ENCODE assay signal across 22 cellular contexts in genomic region chr13:114076329-114076761, GRCh38. TPM values are rescaled to one million over a fixed set of nuclear protein-coding genes. Genes with fewer than 3 reads are reported as not detected.
A peak's percentile ranks its signal among the peaks of the same experiment; 100 is the strongest.
DNase-seq lines count a peak whose midpoint lies in the region; ATAC-seq, FAIRE-seq and TF ChIP-seq lines count a peak whose summit lies in the region.
"Had no signal": no experiment of that assay in that cellular context is flagged by ENCODE, and none has a peak within 500 bp of the region (broad histone marks: within the 10 kb centered on the region; RNA-seq: fewer than 3 reads in every experiment).

No MANE protein-coding gene starts in this region.

- POLR2A ChIA-PET in MCF 10A (lab: Yijun Ruan, JAX), result no interaction called here

- no peaks in the 10 kb centered on the region for H3K79me2 ChIP-seq in mammary epithelial cell (ENCODE audit: insufficient read depth, low read length)

- BruUV-seq in MCF 10A (replicated peaks; lab: Mats Ljungman, UMichigan) (no TSS peak), mammary epithelial cell (replicated peaks; lab: Mats Ljungman, UMichigan) (no TSS peak)

- peaks cover 14% of the 10 kb centered on the region for H3K36me3 Mint-ChIP-seq in MCF 10A (ENCODE audit: insufficient read depth, unreplicated experiment)

- H3K27ac ChIP-seq in mammary epithelial cell (ENCODE audit: insufficient read depth, low read depth, low read length) (no peak overlapping the region), testis (no peak overlapping the region), prostate gland (no peak overlapping the region)

- peaks cover 18% of the 10 kb centered on the region for H3K4me1 Mint-ChIP-seq in MCF 10A (ENCODE audit: insufficient read depth, unreplicated experiment)

- no peaks in the 10 kb centered on the region for H4K20me1 ChIP-seq in mammary epithelial cell (ENCODE audit: insufficient read depth, low read length)

- H3K9me3 Mint-ChIP-seq in MCF 10A (ENCODE audit: unreplicated experiment), result no peaks in the 10 kb centered on the region
- H3K9me3 Mint-ChIP-seq: H9 had no signal

- CTCF ChIA-PET in MCF 10A (lab: Yijun Ruan, JAX), result interaction anchor here (1.0 kb wide), 1 partner anchor 38 kb away, joined by 3 read pairs; no protein-coding TSS in a partner anchor
- CTCF ChIA-PET in mammary epithelial cell (lab: Charles Lee; ENCODE audit: low non-redundant PET), result no interaction called here

- DNase-seq in MCF 10A (ENCODE audit: unreplicated experiment) (no peak), mammary epithelial cell (no peak), bronchial epithelial cell (ENCODE audit: low read depth) (no peak), mesenteric fat pad (ENCODE audit: low spot score) (peak; percentile 69), testis (no peak), prostate gland (ENCODE audit: low spot score) (no peak), NCI-H345 treated with DMSO at 0.1 percent for 48 hours (lab: John Stamatoyannopoulos, UW; ENCODE audit: unreplicated experiment) (no peak)
- DNase-seq: ACHN; activated CD4-positive, alpha-beta T cell treated with anti-CD3 and anti-CD28 coated beads, Interleukin-2, amount 50 U/mL, for 4 hours; dermis blood vessel endothelial cell; esophagus squamous epithelium; H9; NCI-H2081 treated with DMSO at 0.1 percent for 48 hours; NCI-H526; PC-3; stimulated activated CD4-positive, alpha-beta T cell treated with anti-CD3 and anti-CD28 coated beads, Interleukin-2, amount 100 ng/mL, for 48 hours; stimulated activated CD8-positive, alpha-beta memory T cell treated with anti-CD3 and anti-CD28 coated beads, Interleukin-4, amount 100 ng/mL, for 48 hours; trophoblast cell had no signal

- no peaks in the 10 kb centered on the region for H3K27me3 Mint-ChIP-seq in MCF 10A (ENCODE audit: insufficient read depth, unreplicated experiment)

- no peak overlapping the region for H2AFZ ChIP-seq in mammary epithelial cell (ENCODE audit: low read depth, low read length)

- no peak overlapping the region for H3K4me2 ChIP-seq in mammary epithelial cell (ENCODE audit: insufficient read depth, low read depth, low read length)

- H3K4me3 Mint-ChIP-seq in MCF 10A (ENCODE audit: unreplicated experiment), result no peak overlapping the region

- peak overlapping the region; percentile 23 for H3K27ac Mint-ChIP-seq in MCF 10A (ENCODE audit: low read depth, unreplicated experiment)

- intact Hi-C loops in MCF 10A (cut with micrococcal nuclease) (no loop called here), mammary epithelial cell (cut with micrococcal nuclease) (no loop called here), testis (cut with DNase I; ENCODE audit: low total_unique reads) (no loop called here), prostate gland (cut with DNase I) (no loop called here)

- ATAC-seq in HG02973 (IDR thresholded peaks at IDR 0.05; ENCODE audit: unreplicated experiment), result no peak
- ATAC-seq: PC-3, SK-N-SH treated with all-trans-retinoic acid at 6 μM for 48 hours had no signal

- no peak overlapping the region for H3K9ac ChIP-seq in mammary epithelial cell (ENCODE audit: insufficient read depth, low read length)

- 82% methylated on average over 5 of the region's 31 CpGs for WGBS in mammary epithelial cell (ENCODE audit: low coverage, missing lambda C conversion rate)
- 71 to 74% methylated on average over 29 to 31 of the region's 31 CpGs for WGBS in testis, 2 donors
- 95% methylated on average over 31 of the region's 31 CpGs for WGBS in prostate gland

- TF ChIP-seq POLR2A in testis (IDR thresholded peaks at IDR 0.05) (no peak), prostate gland (IDR thresholded peaks at IDR 0.05) (no peak)

- no peak for TF ChIP-seq CTCF in MCF 10A (IDR thresholded peaks at IDR 0.05; ENCODE audit: unreplicated experiment)
- TF ChIP-seq CTCF in mammary epithelial cell (conservative IDR thresholded peaks at IDR 0.05 in 1 of 2, IDR thresholded peaks at IDR 0.05 in 1 of 2; ENCODE audit: extremely low read depth in 1 of 2, insufficient read depth in 1 of 2, low read depth in 1 of 2, low read length in 2 of 2), result no peak
- TF ChIP-seq CTCF in bronchial epithelial cell (IDR thresholded peaks at IDR 0.05; ENCODE audit: insufficient read depth, low read length, severe bottlenecking), result no peak
- no peak for TF ChIP-seq CTCF in testis (IDR thresholded peaks at IDR 0.05)
- TF ChIP-seq CTCF in prostate gland (IDR thresholded peaks at IDR 0.05), result no peak

- H3K9me3 ChIP-seq in mammary epithelial cell (replicated peaks; ENCODE audit: insufficient read depth, low read length), result no peaks in the 10 kb centered on the region
- H3K9me3 ChIP-seq in testis, result no peaks in the 10 kb centered on the region
- H3K9me3 ChIP-seq in prostate gland, result no peaks in the 10 kb centered on the region
- H3K9me3 ChIP-seq: Caco-2, esophagus squamous epithelium had no signal

- H3K36me3 ChIP-seq in mammary epithelial cell (ENCODE audit: insufficient read depth, low read length) (no peaks in the 10 kb centered on the region), bronchial epithelial cell (ENCODE audit: control insufficient read depth, insufficient read depth, low read length) (no peaks in the 10 kb centered on the region), testis (ENCODE audit: low read depth, missing control alignments) (no peaks in the 10 kb centered on the region), prostate gland (no peaks in the 10 kb centered on the region)

- H3K4me3 ChIP-seq in mammary epithelial cell (replicated peaks in 1 of 3; ENCODE audit: insufficient read depth in 1 of 3, low read depth in 2 of 3, low read length in 3 of 3) (no peak overlapping the region), bronchial epithelial cell (ENCODE audit: low read depth, low read length) (no peak overlapping the region), testis (peak overlapping the region; percentile 12 to 44), prostate gland (no peak overlapping the region)
- H3K4me3 ChIP-seq: esophagus squamous epithelium had no signal

- H3K27me3 ChIP-seq in mammary epithelial cell (ENCODE audit: insufficient read depth, low read length) (peaks cover 2% of the 10 kb centered on the region), bronchial epithelial cell (ENCODE audit: control insufficient read depth, insufficient read depth, low read length) (no peaks in the 10 kb centered on the region), testis (no peaks in the 10 kb centered on the region), prostate gland (replicated peaks; ENCODE audit: insufficient read depth) (no peaks in the 10 kb centered on the region)

- H3K4me1 ChIP-seq in mammary epithelial cell (ENCODE audit: insufficient read depth, low read length) (peaks cover 6% of the 10 kb centered on the region), testis (no peaks in the 10 kb centered on the region), prostate gland (replicated peaks) (no peaks in the 10 kb centered on the region)
- H3K4me1 ChIP-seq: Caco-2 had no signal

- FAIRE-seq in bronchial epithelial cell (lab: Jason Lieb, UNC), result peak; percentile 66
- FAIRE-seq: HTR-8/SVneo had no signal

- in situ Hi-C loops in mammary epithelial cell (cut with MboI; ENCODE audit: low sequenced_read_pairs in 2 of 2), result no loop called here

- dilution Hi-C loops in mammary epithelial cell (cut with HindIII; ENCODE audit: low sequenced_read_pairs), result no loop called here

RNA-seq across cellular contexts. Expression of gene RASA3, which starts 56.1 kb away (rescaled TPM):
- total RNA-seq in MCF 10A (2022) (9.1 and 12.1 TPM in 2 replicates), mammary epithelial cell (1 to 10 TPM; 5.2 to 8.4 TPM), bronchial epithelial cell (1.2 and 2.6 TPM in 2 replicates), mesenteric fat pad (102 TPM), testis (10 to 100 TPM; 16.4 to 21.6 TPM), prostate gland (10 to 100 TPM in 1 of 2 donors, 1 to 10 TPM in 1; 8.6 to 12.5 TPM)
- polyA plus RNA-seq in mammary epithelial cell (4.0 TPM), testis (ENCODE audit: insufficient read depth, low read depth, low replicate concordance) (13.2 TPM)
- polyA minus RNA-seq in mammary epithelial cell, result 2.5 TPM

Comparison
In these comparisons a context has a peak if more than half of its experiments do, and no peak if none do; other contexts are left out.
1. H3K4me3 ChIP-seq: peak in testis (2 of 2); none in mammary epithelial cell (0 of 3), bronchial epithelial cell (single experiment) and prostate gland (0 of 2).